Comparison of ENCODE assay signal across 1 cellular context in the genomic region with DNA sequence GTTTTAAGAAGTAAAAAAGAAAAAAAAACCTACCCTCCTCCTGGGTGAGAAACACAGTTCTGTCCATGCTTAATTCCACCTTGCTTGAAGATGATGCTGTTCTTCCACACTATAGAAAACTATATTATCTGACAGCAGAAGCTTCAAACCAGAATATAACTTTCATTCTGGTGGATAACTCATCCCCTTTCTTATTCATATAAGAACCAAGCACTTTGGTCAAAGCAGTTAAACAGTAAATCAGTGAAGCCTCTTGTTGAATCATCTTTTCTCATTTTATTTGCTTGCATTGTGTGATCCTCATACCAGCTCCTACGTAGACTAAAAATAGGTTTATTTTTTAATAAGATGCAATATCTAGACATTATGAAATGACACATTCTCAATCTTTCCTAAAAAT.
TF ChIP-seq lines count a peak whose summit lies in the region.

No MANE protein-coding gene starts in this region.

TF ChIP-seq in HepG2, 621 proteins besides CTCF, POLR2A, EP300 and RAD21:
- TF ChIP-seq, protein P1, sequence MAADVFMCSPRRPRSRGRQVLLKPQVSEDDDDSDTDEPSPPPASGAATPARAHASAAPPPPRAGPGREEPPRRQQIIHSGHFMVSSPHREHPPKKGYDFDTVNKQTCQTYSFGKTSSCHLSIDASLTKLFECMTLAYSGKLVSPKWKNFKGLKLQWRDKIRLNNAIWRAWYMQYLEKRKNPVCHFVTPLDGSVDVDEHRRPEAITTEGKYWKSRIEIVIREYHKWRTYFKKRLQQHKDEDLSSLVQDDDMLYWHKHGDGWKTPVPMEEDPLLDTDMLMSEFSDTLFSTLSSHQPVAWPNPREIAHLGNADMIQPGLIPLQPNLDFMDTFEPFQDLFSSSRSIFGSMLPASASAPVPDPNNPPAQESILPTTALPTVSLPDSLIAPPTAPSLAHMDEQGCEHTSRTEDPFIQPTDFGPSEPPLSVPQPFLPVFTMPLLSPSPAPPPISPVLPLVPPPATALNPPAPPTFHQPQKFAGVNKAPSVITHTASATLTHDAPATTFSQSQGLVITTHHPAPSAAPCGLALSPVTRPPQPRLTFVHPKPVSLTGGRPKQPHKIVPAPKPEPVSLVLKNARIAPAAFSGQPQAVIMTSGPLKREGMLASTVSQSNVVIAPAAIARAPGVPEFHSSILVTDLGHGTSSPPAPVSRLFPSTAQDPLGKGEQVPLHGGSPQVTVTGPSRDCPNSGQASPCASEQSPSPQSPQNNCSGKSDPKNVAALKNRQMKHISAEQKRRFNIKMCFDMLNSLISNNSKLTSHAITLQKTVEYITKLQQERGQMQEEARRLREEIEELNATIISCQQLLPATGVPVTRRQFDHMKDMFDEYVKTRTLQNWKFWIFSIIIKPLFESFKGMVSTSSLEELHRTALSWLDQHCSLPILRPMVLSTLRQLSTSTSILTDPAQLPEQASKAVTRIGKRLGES (CRISPR knock-in tag; IDR thresholded peaks at IDR 0.05; ENCODE audit: borderline replicate concordance), result no peak
